In genomic region chr2:239259603-239260298, GRCh38 we compare ENCODE assay signal across 8 cellular contexts.
DNase-seq lines count a peak whose midpoint lies in the region; ATAC-seq lines count a peak whose summit lies in the region.

No MANE protein-coding gene starts in this region.

- ATAC-seq in HG02678 (IDR thresholded peaks at IDR 0.05; ENCODE audit: unreplicated experiment) = peak; percentile 59
- peak; percentile 16 to 55 (median 38) for ATAC-seq in T-cell (replicated peaks in 1 of 4)
- peak; percentile 61 for ATAC-seq in memory B cell (ENCODE audit: low read depth)

- peak overlapping the region; percentile 71 to 76 (median 73) for H3K4me3 Mint-ChIP-seq in T-cell
- peak overlapping the region; percentile 39 for H3K4me3 Mint-ChIP-seq in memory B cell

- POLR2A ChIA-PET in T-cell (lab: Charles Lee) = interaction anchor here in 1 of 2 donors (0.6 kb wide), 1 partner anchor 10 kb away, joined by 4 read pairs; no protein-coding TSS in a partner anchor

- H3K9me3 Mint-ChIP-seq in T-cell = peaks cover 7 to 11% (median 9%) of the 10 kb centered on the region in 3 donors
- H3K9me3 Mint-ChIP-seq in memory B cell = peaks cover 7% of the 10 kb centered on the region

- no peak overlapping the region for H3K27ac ChIP-seq in caudate nucleus (ENCODE audit: low read depth, low read length)

- H3K27me3 Mint-ChIP-seq in T-cell (no peaks in the 10 kb centered on the region), memory B cell (peaks cover 16% of the 10 kb centered on the region)

- CTCF ChIA-PET in T-cell (lab: Charles Lee) = no interaction called here

- H3K27ac Mint-ChIP-seq in T-cell = peak overlapping the region; percentile 94 to 96
- H3K27ac Mint-ChIP-seq in memory B cell = no peak overlapping the region

- peaks cover 88 to 94% (median 93%) of the 10 kb centered on the region in 3 donors for H3K4me1 Mint-ChIP-seq in T-cell
- peaks cover 32% of the 10 kb centered on the region for H3K4me1 Mint-ChIP-seq in memory B cell

- H3K36me3 Mint-ChIP-seq in T-cell (peaks cover 22% of the 10 kb centered on the region), memory B cell (peaks cover 11% of the 10 kb centered on the region)

- DNase-seq in GF-D8 (lab: John Stamatoyannopoulos, UW) = peak; percentile 65
- peak in 2 of 34 experiments; percentile 9 to 28 for DNase-seq in T-cell
- DNase-seq in memory B cell (ENCODE audit: low spot score in 2 of 2) = no peak
- DNase-seq in NCI-H226 = no peak
- DNase-seq in NCI-H1436 treated with DMSO at 0.1 percent for 48 hours (lab: John Stamatoyannopoulos, UW) = no peak
- no peak for DNase-seq in NCI-H1930 (lab: John Stamatoyannopoulos, UW)
- no peak for DNase-seq in caudate nucleus (lab: John Stamatoyannopoulos, UW)
